8 cellular contexts compared by ENCODE assay signal in the genomic region with DNA sequence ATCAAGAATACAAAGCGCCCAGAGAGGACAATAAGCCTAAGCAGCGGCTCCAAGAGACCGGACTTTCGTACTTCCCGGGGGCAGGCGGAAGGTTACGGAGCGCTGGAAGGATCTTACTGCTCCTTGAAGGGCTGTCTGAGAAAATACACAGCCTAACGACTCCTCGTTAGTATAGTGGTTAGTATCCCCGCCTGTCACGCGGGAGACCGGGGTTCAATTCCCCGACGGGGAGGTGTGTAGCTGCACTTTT. TPM values are rescaled to one million over a fixed set of nuclear protein-coding genes. Genes with fewer than 3 reads are reported as not detected.
A peak's percentile ranks its signal among the peaks of the same experiment; 100 is the strongest.
DNase-seq lines count a peak whose midpoint lies in the region; ATAC-seq, FAIRE-seq and TF ChIP-seq lines count a peak whose summit lies in the region.

No MANE protein-coding gene starts in this region.

- no peak for FAIRE-seq in H54 (lab: Jason Lieb, UNC)

- H3K4me1 Mint-ChIP-seq in activated naive CD8-positive, alpha-beta T cell treated with anti-CD3 and anti-CD28 coated beads, Interleukin-2, amount 10 ng/mL, durations not matched to agents 7 days and 5 days: peaks cover 21% of the 10 kb centered on the region

- POLR2A ChIA-PET in activated naive CD8-positive, alpha-beta T cell treated with anti-CD3 and anti-CD28 coated beads, Interleukin-2, amount 10 ng/mL, durations not matched to agents 7 days and 5 days (lab: Charles Lee): interaction anchor here (1.1 to 5.5 kb wide), 4 partner anchors 10 to 141 kb away, joined by 3 to 110 read pairs (median 6); a partner anchor contains a TSS

- peaks cover 1% of the 10 kb centered on the region for H3K9me3 Mint-ChIP-seq in activated naive CD8-positive, alpha-beta T cell treated with anti-CD3 and anti-CD28 coated beads, Interleukin-2, amount 10 ng/mL, durations not matched to agents 7 days and 5 days

- peak overlapping the region; percentile 94 for H3K4me3 Mint-ChIP-seq in activated naive CD8-positive, alpha-beta T cell treated with anti-CD3 and anti-CD28 coated beads, Interleukin-2, amount 10 ng/mL, durations not matched to agents 7 days and 5 days

- intact Hi-C loops in Right ventricle myocardium inferior (cut with DNase I) (loop anchor here (1.0 to 5.0 kb wide), 2 partner anchors 12 to 144 kb away; a partner anchor contains a TSS), ovary (cut with DNase I) (no loop called here), tibial artery (cut with DNase I; ENCODE audit: low total_unique reads) (no loop called here)

- TF ChIP-seq CTCF in ovary (IDR thresholded peaks at IDR 0.05) (peak in 1 of 3 donors; percentile 22), tibial artery (IDR thresholded peaks at IDR 0.05) (peak in 1 of 2 experiments; percentile 6)

- H3K36me3 Mint-ChIP-seq in activated naive CD8-positive, alpha-beta T cell treated with anti-CD3 and anti-CD28 coated beads, Interleukin-2, amount 10 ng/mL, durations not matched to agents 7 days and 5 days: peaks cover 4% of the 10 kb centered on the region

- TF ChIP-seq EP300 in ovary (IDR thresholded peaks at IDR 0.05): no peak

- H3K27me3 ChIP-seq in ovary (no peaks in the 10 kb centered on the region), tibial artery (no peaks in the 10 kb centered on the region)

- H3K27ac Mint-ChIP-seq in activated naive CD8-positive, alpha-beta T cell treated with anti-CD3 and anti-CD28 coated beads, Interleukin-2, amount 10 ng/mL, durations not matched to agents 7 days and 5 days: peak overlapping the region; percentile 95

- DNase-seq in G401 (ENCODE audit: low spot score) (peak; percentile 97), H54 (ENCODE audit: insufficient read length, low spot score) (peak; percentile 40), LoVo (ENCODE audit: low spot score) (peak; percentile 88), SKM-1 (lab: John Stamatoyannopoulos, UW; ENCODE audit: unreplicated experiment) (peak; percentile 20), Right ventricle myocardium inferior (ENCODE audit: missing footprints) (peak; percentile 91), ovary (peak; percentile 88 to 94 (median 92)), tibial artery (peak; percentile 92)
- DNase-seq in activated naive CD8-positive, alpha-beta T cell treated with anti-CD3 and anti-CD28 coated beads, Interleukin-2, amount 10 ng/mL, durations not matched to agents 7 days and 5 days: peak; percentile 84

- H3K27ac ChIP-seq in ovary (peak overlapping the region; percentile 87 to 94), tibial artery (peak overlapping the region; percentile 84 to 95)

- TF ChIP-seq POLR2A in H54 (IDR thresholded peaks at IDR 0.05; ENCODE audit: low read depth, low read length): no peak
- TF ChIP-seq POLR2A in ovary (IDR thresholded peaks at IDR 0.05): no peak

- H3K4me1 ChIP-seq in ovary (ENCODE audit: insufficient read depth): peaks cover 2% of the 10 kb centered on the region
- peaks cover 0 to 4% (median 0%) of the 10 kb centered on the region in 4 donors for H3K4me1 ChIP-seq in tibial artery

- H3K9me3 ChIP-seq in ovary: no peaks in the 10 kb centered on the region
- no peaks in the 10 kb centered on the region for H3K9me3 ChIP-seq in tibial artery

- H3K4me3 ChIP-seq in ovary (peak overlapping the region; percentile 49), tibial artery (peak overlapping the region; percentile 53 to 61)

- in situ Hi-C loops in G401 (cut with HindIII; ENCODE audit: low sequenced_read_pairs): no loop called here

- 0 to 1% (median 0%) methylated on average over 16 of the region's 16 CpGs for WGBS in ovary, 3 donors

- peak; percentile 67 for ATAC-seq in activated naive CD8-positive, alpha-beta T cell treated with anti-CD3 and anti-CD28 coated beads, Interleukin-2, amount 10 ng/mL, durations not matched to agents 7 days and 5 days (ENCODE audit: low read depth)
- peak; percentile 93 for ATAC-seq in Right ventricle myocardium inferior

- H3K36me3 ChIP-seq in ovary: no peaks in the 10 kb centered on the region
- H3K36me3 ChIP-seq in tibial artery: no peaks in the 10 kb centered on the region

- peaks cover 10% of the 10 kb centered on the region for H3K27me3 Mint-ChIP-seq in activated naive CD8-positive, alpha-beta T cell treated with anti-CD3 and anti-CD28 coated beads, Interleukin-2, amount 10 ng/mL, durations not matched to agents 7 days and 5 days

RNA-seq across cellular contexts. Expression of a gene that starts 12.1 kb away (rescaled TPM):
- total RNA-seq in G401 (2014; rRNA removed; shearing (Covaris generic)): 186 and 272 TPM in 2 replicates
- 100 to 1,000 TPM; 279 to 291 TPM for total RNA-seq in activated naive CD8-positive, alpha-beta T cell treated with anti-CD3 and anti-CD28 coated beads, Interleukin-2, amount 10 ng/mL, durations not matched to agents 7 days and 5 days
- 15.6 TPM for total RNA-seq in Right ventricle myocardium inferior
- 100 to 1,000 TPM in 5 of 7 donors, 10 to 100 TPM in 2; 82.0 to 144 (median 117) TPM for total RNA-seq in ovary
- 10 to 100 TPM; 48.4 to 63.6 TPM for polyA plus RNA-seq in ovary

Comparison
In these comparisons a context has a peak if more than half of its experiments do, and no peak if none do; other contexts are left out.
1. Peak in every context shown above with its lines: DNase-seq, ATAC-seq, H3K4me3 ChIP-seq and H3K27ac ChIP-seq.
2. DNase-seq: peak in every context shown above with its lines; median percentile 97 in G401; 92 in ovary; 92 in tibial artery; 91 in Right ventricle myocardium inferior; 88 in LoVo; 84 in activated naive CD8-positive, alpha-beta T cell treated with anti-CD3 and anti-CD28 coated beads, Interleukin-2, amount 10 ng/mL, durations not matched to agents 7 days and 5 days; 40 in H54; 20 in SKM-1.